In the genomic region with DNA sequence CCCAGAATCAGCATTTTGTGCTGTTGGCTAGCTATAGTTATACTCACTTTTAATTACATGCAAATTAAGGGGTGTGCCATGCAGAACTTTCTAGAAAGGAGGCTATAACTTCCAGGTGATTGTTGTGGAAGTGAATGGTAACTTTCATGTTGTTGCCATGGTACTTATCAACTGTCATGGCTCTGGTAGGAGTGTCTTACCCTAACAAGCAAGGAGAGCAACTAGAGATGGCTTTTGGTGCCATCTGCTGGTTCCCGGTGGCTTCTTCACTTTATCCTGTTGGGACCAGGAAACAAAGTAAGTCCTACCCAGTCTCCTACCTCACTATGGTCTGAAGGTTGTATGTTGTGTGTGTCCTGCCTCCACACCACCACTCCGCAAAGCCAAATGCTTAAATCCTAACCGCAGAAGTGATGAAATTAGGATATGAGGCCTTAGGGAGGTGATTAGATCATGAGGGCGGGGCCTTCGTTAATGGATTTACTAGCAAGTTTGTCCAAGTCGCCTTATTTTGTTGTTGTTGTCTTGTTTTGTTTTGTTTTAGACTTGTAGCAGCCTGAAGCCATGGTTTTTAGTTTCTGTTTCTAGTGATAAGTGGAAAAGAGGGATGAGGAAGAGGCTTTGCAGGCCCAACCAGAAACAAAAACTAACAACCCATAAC, we compare ENCODE assay signal across 8 cellular contexts. TPM values are rescaled to one million over a fixed set of nuclear protein-coding genes. Genes with fewer than 3 reads are reported as not detected.
DNase-seq lines count a peak whose midpoint lies in the region; TF ChIP-seq lines count a peak whose summit lies in the region.

No MANE protein-coding gene starts in this region.

- H3K9me3 ChIP-seq in Karpas-422 (ENCODE audit: low read length) (no peaks in the 10 kb centered on the region), mucosa of rectum (ENCODE audit: control insufficient read depth in 2 of 2, low read length in 2 of 2) (peaks cover 0 to 1% of the 10 kb centered on the region in 2 donors)

- H3K4me1 ChIP-seq in Karpas-422 (ENCODE audit: low read length) (peaks cover 13% of the 10 kb centered on the region), mucosa of rectum (ENCODE audit: control insufficient read depth in 2 of 2, insufficient read depth in 2 of 2, low read length in 2 of 2) (peaks cover 4% of the 10 kb centered on the region in 2 donors)

- no peak overlapping the region for H3K4me2 ChIP-seq in Karpas-422 (ENCODE audit: low read depth, low read length, poor library complexity, severe bottlenecking)

- no peak overlapping the region; the same call in 1 of the 2 replicates for H2AFZ ChIP-seq in Karpas-422 (ENCODE audit: low read length)

- no peaks in the 10 kb centered on the region for H4K20me1 ChIP-seq in Karpas-422 (ENCODE audit: insufficient read depth, low read depth, low read length)

- TF ChIP-seq CTCF in epithelial cell of proximal tubule (conservative IDR thresholded peaks at IDR 0.05; ENCODE audit: low read depth, low read length), result peak; percentile 95

- H3K36me3 ChIP-seq in Karpas-422 (ENCODE audit: insufficient read depth, low read length) (no peaks in the 10 kb centered on the region), mucosa of rectum (ENCODE audit: control insufficient read depth in 2 of 2, insufficient read depth in 2 of 2, low read length in 2 of 2) (no peaks in the 10 kb centered on the region)

- H3K27me3 ChIP-seq in Karpas-422 (ENCODE audit: low read length) (no peaks in the 10 kb centered on the region), mucosa of rectum (ENCODE audit: control insufficient read depth in 2 of 2, insufficient read depth in 2 of 2, low read length in 2 of 2) (no peaks in the 10 kb centered on the region)

- no peaks in the 10 kb centered on the region for H3K79me2 ChIP-seq in Karpas-422 (ENCODE audit: low read length)

- H3K4me3 ChIP-seq in Karpas-422 (ENCODE audit: low read length) (no peak overlapping the region), epithelial cell of proximal tubule (ENCODE audit: low read depth, low read length) (no peak overlapping the region), mucosa of rectum (ENCODE audit: low read length in 2 of 2) (peak overlapping the region in 1 of 2 donors; percentile 20)

- H3K27ac ChIP-seq in Karpas-422 (ENCODE audit: low read length) (no peak overlapping the region), mucosa of rectum (ENCODE audit: low read depth in 2 of 2, low read length in 2 of 2) (peak overlapping the region; percentile 47 to 52)

- H3K9me2 ChIP-seq in Karpas-422 (replicated peaks; ENCODE audit: insufficient read depth, low read length), result no peaks in the 10 kb centered on the region

- H3K9ac ChIP-seq in Karpas-422 (ENCODE audit: low read length) (no peak overlapping the region), mucosa of rectum (ENCODE audit: low read depth in 1 of 2, low read length in 2 of 2) (peak overlapping the region in 1 of 2 donors; percentile 17)

- DNase-seq in activated gamma-delta T cell treated with Interleukin-2 at 50 U/mL for 16 hours (peak; percentile 82), activated gamma-delta T cell (lab: John Stamatoyannopoulos, UW) (no peak), Karpas-422 (peak; percentile 95), OCI-M2 (lab: John Stamatoyannopoulos, UW; ENCODE audit: unreplicated experiment) (peak; percentile 69), activated T-cell treated with anti-CD3 and anti-CD28 coated beads for 24 hours (ENCODE audit: low read depth) (peak; percentile 79), epithelial cell of proximal tubule (ENCODE audit: low read depth) (peak; percentile 64)
- peak; percentile 62 for DNase-seq in stimulated activated CD8-positive, alpha-beta memory T cell treated with anti-CD3 and anti-CD28 coated beads, Interleukin-7, amount 100 ng/mL, for 1 hour (ENCODE audit: low read depth in 2 of 2)

RNA-seq across cellular contexts. Expression of a gene that starts 22.6 kb away (rescaled TPM):
- 31.5 and 40.7 TPM in 2 replicates for total RNA-seq in Karpas-422 (2014; rRNA removed; shearing (Covaris generic); ENCODE audit: low replicate concordance)
- 23.9 and 26.7 TPM in 2 replicates for total RNA-seq in epithelial cell of proximal tubule

RNA-seq across cellular contexts. Expression of a gene that starts 27.7 kb away (rescaled TPM):
- 7.3 and 10.4 TPM in 2 replicates for total RNA-seq in Karpas-422 (2014; rRNA removed; shearing (Covaris generic); ENCODE audit: low replicate concordance)
- 3.8 and 7.7 TPM in 2 replicates for total RNA-seq in epithelial cell of proximal tubule

RNA-seq across cellular contexts. Expression of a gene that starts 31.5 kb away (rescaled TPM):
- 303 and 490 TPM in 2 replicates for total RNA-seq in Karpas-422 (2014; rRNA removed; shearing (Covaris generic); ENCODE audit: low replicate concordance)
- total RNA-seq in epithelial cell of proximal tubule, result 534 and 748 TPM in 2 replicates

RNA-seq across cellular contexts. Expression of a gene that starts 38.9 kb away (rescaled TPM):
- 56.9 and 119 TPM in 2 replicates for total RNA-seq in Karpas-422 (2014; rRNA removed; shearing (Covaris generic); ENCODE audit: low replicate concordance)
- total RNA-seq in epithelial cell of proximal tubule, result 114 and 195 TPM in 2 replicates
